Comparison of ENCODE assay signal across 8 cellular contexts in genomic region chr12:53159195-53159834, GRCh38. TPM values are rescaled to one million over a fixed set of nuclear protein-coding genes. Genes with fewer than 3 reads are reported as not detected.
A peak's percentile ranks its signal among the peaks of the same experiment; 100 is the strongest.
DNase-seq lines count a peak whose midpoint lies in the region; ATAC-seq and TF ChIP-seq lines count a peak whose summit lies in the region.

No MANE protein-coding gene starts in this region.

- H4K20me1 ChIP-seq in neural cell (ENCODE audit: insufficient read depth) = no peaks in the 10 kb centered on the region

- no peaks in the 10 kb centered on the region for H3K27me3 ChIP-seq in CD4-positive, alpha-beta memory T cell (ENCODE audit: insufficient read depth, low read length)
- no peaks in the 10 kb centered on the region for H3K27me3 ChIP-seq in neural cell (ENCODE audit: insufficient read depth, low read depth, low read length)

- peak; percentile 83 to 85 (median 85) for DNase-seq in CD4-positive, alpha-beta memory T cell
- DNase-seq in RKO (ENCODE audit: low spot score) (peak; percentile 79), fibroblast of peridontal ligament (ENCODE audit: extremely low read depth) (peak; percentile 79)
- DNase-seq in activated T-cell treated with anti-CD3 and anti-CD28 coated beads, Interleukin-2, amount 50 U/mL, for 48 hours = peak; percentile 96 to 98
- DNase-seq in stimulated activated naive CD8-positive, alpha-beta T cell treated with anti-CD3 and anti-CD28 coated beads, Interleukin-15, amount 100 ng/mL, for 72 hours = peak; percentile 89 to 90

- peak; percentile 99 for TF ChIP-seq CTCF in LNCAP (IDR thresholded peaks at IDR 0.05)
- peak; percentile 79 for TF ChIP-seq CTCF in neural cell (IDR thresholded peaks at IDR 0.05; ENCODE audit: poor library complexity, severe bottlenecking)

- no peak overlapping the region for H3K27ac ChIP-seq in CD4-positive, alpha-beta memory T cell (ENCODE audit: low read depth, low read length)
- H3K27ac ChIP-seq in neural cell (ENCODE audit: low read length) = no peak overlapping the region

- H3K27ac Mint-ChIP-seq in CD4-positive, alpha-beta memory T cell = peak overlapping the region in 4 of 7 donors; percentile 3 to 87 (median 44)
- H3K27ac Mint-ChIP-seq in stimulated activated naive CD8-positive, alpha-beta T cell treated with anti-CD3 and anti-CD28 coated beads, Interleukin-15, amount 100 ng/mL, for 72 hours = peak overlapping the region; percentile 92 to 95

- no peaks in the 10 kb centered on the region for H3F3A ChIP-seq in neural cell (ENCODE audit: insufficient read depth, low read length, poor library complexity, severe bottlenecking)

- no peak for TF ChIP-seq EP300 in neural cell (conservative IDR thresholded peaks at IDR 0.05; ENCODE audit: poor library complexity, severe bottlenecking)

- no peaks in the 10 kb centered on the region for H3K9me3 ChIP-seq in CD4-positive, alpha-beta memory T cell (ENCODE audit: control insufficient read depth in 1 of 2, low read length in 2 of 2)
- no peaks in the 10 kb centered on the region for H3K9me3 ChIP-seq in neural cell (ENCODE audit: low read length)

- H3K4me1 ChIP-seq in CD4-positive, alpha-beta memory T cell (ENCODE audit: insufficient read depth, low read length) = peaks cover 10% of the 10 kb centered on the region

- no peak overlapping the region for H2AFZ ChIP-seq in neural cell (ENCODE audit: low read depth, low read length)

- POLR2A ChIA-PET in CD4-positive, alpha-beta memory T cell (lab: Charles Lee; ENCODE audit: partially characterized antibody) = interaction anchor here (0.6 to 2.4 kb wide), 21 partner anchors 21 to 286 kb away, joined by 3 to 17 read pairs (median 4); partner anchors contain the start of genes AAAS, CSAD and ZNF740

- H3K4me2 ChIP-seq in neural cell (ENCODE audit: low read length) = no peak overlapping the region

- H3K36me3 Mint-ChIP-seq in CD4-positive, alpha-beta memory T cell = no peaks in the 10 kb centered on the region

- no peaks in the 10 kb centered on the region for H3K79me2 ChIP-seq in neural cell (replicated peaks; ENCODE audit: insufficient read depth, low read length)

- CTCF ChIA-PET in CD4-positive, alpha-beta memory T cell (lab: Charles Lee; ENCODE audit: partially characterized antibody) = interaction anchor here (0.7 to 10.4 kb wide), 48 partner anchors 8 to 349 kb away, joined by 3 to 165 read pairs (median 4); partner anchors contain the start of genes AAAS, CSAD, ESPL1 and ITGB7

- H3K9me3 Mint-ChIP-seq in CD4-positive, alpha-beta memory T cell = no peaks in the 10 kb centered on the region
- no peaks in the 10 kb centered on the region for H3K9me3 Mint-ChIP-seq in stimulated activated naive CD8-positive, alpha-beta T cell treated with anti-CD3 and anti-CD28 coated beads, Interleukin-15, amount 100 ng/mL, for 72 hours

- H3K4me3 ChIP-seq in CD4-positive, alpha-beta memory T cell (ENCODE audit: low read length in 2 of 2) = no peak overlapping the region
- H3K4me3 ChIP-seq in neural cell (ENCODE audit: low read length) = no peak overlapping the region

- intact Hi-C loops in CD4-positive, alpha-beta memory T cell (cut with micrococcal nuclease) = loop anchor here (1.0 to 2.0 kb wide), 10 partner anchors 21 to 262 kb away; partner anchors contain the start of genes AAAS, CSAD, ESPL1 and PFDN5

- TF ChIP-seq RAD21 in neural cell (conservative IDR thresholded peaks at IDR 0.05) = peak; percentile 75

- H3K27me3 Mint-ChIP-seq in CD4-positive, alpha-beta memory T cell = no peaks in the 10 kb centered on the region
- no peaks in the 10 kb centered on the region for H3K27me3 Mint-ChIP-seq in stimulated activated naive CD8-positive, alpha-beta T cell treated with anti-CD3 and anti-CD28 coated beads, Interleukin-15, amount 100 ng/mL, for 72 hours

- no peaks in the 10 kb centered on the region for H3K9me2 ChIP-seq in neural cell (ENCODE audit: insufficient read depth, low read length)

- peak; percentile 78 for ATAC-seq in GM21390 (IDR thresholded peaks at IDR 0.05; ENCODE audit: unreplicated experiment)
- ATAC-seq in stimulated activated naive CD8-positive, alpha-beta T cell treated with anti-CD3 and anti-CD28 coated beads, Interleukin-15, amount 100 ng/mL, for 72 hours = peak; percentile 98

- no peaks in the 10 kb centered on the region for H3K36me3 ChIP-seq in CD4-positive, alpha-beta memory T cell (ENCODE audit: insufficient read depth, low read length)
- H3K36me3 ChIP-seq in neural cell (ENCODE audit: insufficient read depth, low read length) = no peaks in the 10 kb centered on the region

- H3K4me3 Mint-ChIP-seq in CD4-positive, alpha-beta memory T cell = peak overlapping the region in 2 of 8 donors; percentile 2 to 54
- H3K4me3 Mint-ChIP-seq in stimulated activated naive CD8-positive, alpha-beta T cell treated with anti-CD3 and anti-CD28 coated beads, Interleukin-15, amount 100 ng/mL, for 72 hours = peak overlapping the region; percentile 34 to 54

- peaks cover 5 to 8% (median 6%) of the 10 kb centered on the region in 4 donors for H3K4me1 Mint-ChIP-seq in CD4-positive, alpha-beta memory T cell
- H3K4me1 Mint-ChIP-seq in stimulated activated naive CD8-positive, alpha-beta T cell treated with anti-CD3 and anti-CD28 coated beads, Interleukin-15, amount 100 ng/mL, for 72 hours = peaks cover 17% of the 10 kb centered on the region

- no peak overlapping the region for H3K9ac ChIP-seq in neural cell (ENCODE audit: low read length)

TF ChIP-seq in neural cell, 6 proteins besides CTCF, POLR2A, EP300 and RAD21:
- peak; percentile 71 for TF ChIP-seq SMC3 (conservative IDR thresholded peaks at IDR 0.05; ENCODE audit: poor library complexity)
- TF ChIP-seq POLR2AphosphoS5 (IDR thresholded peaks at IDR 0.05) = no peak
- no peak for TF ChIP-seq REST (IDR thresholded peaks at IDR 0.05; ENCODE audit: borderline replicate concordance)
- TF ChIP-seq MXI1 (conservative IDR thresholded peaks at IDR 0.05; ENCODE audit: poor library complexity, severe bottlenecking) = no peak

RNA-seq across cellular contexts. Expression of gene ZNF740, which starts 21.2 kb away (rescaled TPM):
- total RNA-seq in CD4-positive, alpha-beta memory T cell = 100 to 1,000 TPM; 109 to 113 TPM
- 1 to 10 TPM in 1 of 2 donors, under 1 TPM in 1; 0.90 to 3.5 TPM for polyA plus RNA-seq in CD4-positive, alpha-beta memory T cell
- 24.3 and 25.9 TPM in 2 replicates for polyA plus RNA-seq in neural cell
- polyA minus RNA-seq in neural cell = 33.1 and 38.9 TPM in 2 replicates

RNA-seq across cellular contexts. Expression of gene CSAD, which starts 21.4 kb away (rescaled TPM):
- 10 to 100 TPM; 62.5 to 64.2 TPM for total RNA-seq in CD4-positive, alpha-beta memory T cell
- 1 to 10 TPM; 1.1 to 2.9 TPM for polyA plus RNA-seq in CD4-positive, alpha-beta memory T cell
- 41.9 and 51.6 TPM in 2 replicates for polyA plus RNA-seq in neural cell
- polyA minus RNA-seq in neural cell = 9.5 and 15.3 TPM in 2 replicates

RNA-seq across cellular contexts. Expression of gene ITGB7, which starts 47.7 kb away (rescaled TPM):
- 100 to 1,000 TPM; 382 to 397 TPM for total RNA-seq in CD4-positive, alpha-beta memory T cell
- 100 to 1,000 TPM; 271 to 374 TPM for polyA plus RNA-seq in CD4-positive, alpha-beta memory T cell
- 0.26 TPM in 1 of 2 replicates, not detected in the other for polyA plus RNA-seq in neural cell
- polyA minus RNA-seq in neural cell = not detected in 2 replicates

RNA-seq across cellular contexts. Expression of gene SOAT2, which starts 56.0 kb away (rescaled TPM):
- under 1 TPM; 0.26 to 0.42 TPM for total RNA-seq in CD4-positive, alpha-beta memory T cell
- under 1 TPM; 0.20 to 0.85 TPM for polyA plus RNA-seq in CD4-positive, alpha-beta memory T cell
- not detected in 2 replicates for polyA plus RNA-seq in neural cell
- polyA minus RNA-seq in neural cell = not detected in 2 replicates

Comparison
In these comparisons a context has a peak if more than half of its experiments do, and no peak if none do; other contexts are left out.
1. RNA of gene CSAD, which starts 21.4 kb away (polyA plus RNA-seq): 41.9 to 51.6 TPM in neural cell; 1.1 to 2.9 TPM in CD4-positive, alpha-beta memory T cell; every median in the first group is over 10 times any median in the second.
2. RNA of gene ITGB7, which starts 47.7 kb away (polyA plus RNA-seq): 271 to 374 TPM in CD4-positive, alpha-beta memory T cell; 0.26 TPM in neural cell; every median in the first group is over 100 times any median in the second.
3. Peak in every context shown above with its lines, with median percentiles within 50 percentile points of each other: DNase-seq.